Comparison of ENCODE assay signal across 8 cellular contexts in the genomic region with DNA sequence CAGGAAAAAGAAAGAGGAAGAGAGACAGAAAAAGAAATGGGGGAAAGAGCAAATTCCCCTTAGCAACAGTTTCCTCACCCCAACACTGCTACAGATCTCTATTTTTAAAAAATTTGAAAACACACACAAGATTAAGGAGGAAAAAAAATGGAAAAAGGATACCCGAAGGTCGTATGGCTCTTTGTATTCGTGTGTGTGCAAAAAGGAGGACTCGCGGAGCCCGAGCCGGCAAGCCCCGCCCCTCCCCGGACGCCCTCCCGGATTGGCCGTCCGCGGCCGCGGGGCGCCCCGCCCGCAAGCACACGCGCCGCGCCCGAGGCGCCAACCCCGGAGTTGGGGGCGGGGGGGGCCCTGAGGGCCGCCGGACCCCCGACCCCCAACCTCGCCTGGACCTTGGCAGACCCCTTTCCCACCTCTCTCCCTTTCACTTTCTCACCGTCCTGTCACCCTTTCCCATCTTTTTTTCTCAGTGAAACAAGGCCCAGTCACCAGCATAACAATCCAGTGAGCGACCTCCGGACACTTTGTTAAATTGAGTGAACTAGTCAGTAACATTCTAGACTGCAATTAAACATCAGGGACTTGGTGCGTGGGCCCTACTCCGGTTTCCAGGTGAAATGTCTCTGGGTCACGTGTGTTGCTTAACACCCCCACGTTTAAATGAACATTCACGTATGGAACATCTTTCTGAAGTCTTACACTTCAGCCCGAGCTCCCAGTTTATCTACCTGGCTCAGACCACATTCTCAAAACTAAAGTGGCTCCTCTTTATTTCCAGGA. TPM values are rescaled to one million over a fixed set of nuclear protein-coding genes. Genes with fewer than 3 reads are reported as not detected.
A peak's percentile ranks its signal among the peaks of the same experiment; 100 is the strongest.
DNase-seq lines count a peak whose midpoint lies in the region; ATAC-seq and TF ChIP-seq lines count a peak whose summit lies in the region.

A gene with protein sequence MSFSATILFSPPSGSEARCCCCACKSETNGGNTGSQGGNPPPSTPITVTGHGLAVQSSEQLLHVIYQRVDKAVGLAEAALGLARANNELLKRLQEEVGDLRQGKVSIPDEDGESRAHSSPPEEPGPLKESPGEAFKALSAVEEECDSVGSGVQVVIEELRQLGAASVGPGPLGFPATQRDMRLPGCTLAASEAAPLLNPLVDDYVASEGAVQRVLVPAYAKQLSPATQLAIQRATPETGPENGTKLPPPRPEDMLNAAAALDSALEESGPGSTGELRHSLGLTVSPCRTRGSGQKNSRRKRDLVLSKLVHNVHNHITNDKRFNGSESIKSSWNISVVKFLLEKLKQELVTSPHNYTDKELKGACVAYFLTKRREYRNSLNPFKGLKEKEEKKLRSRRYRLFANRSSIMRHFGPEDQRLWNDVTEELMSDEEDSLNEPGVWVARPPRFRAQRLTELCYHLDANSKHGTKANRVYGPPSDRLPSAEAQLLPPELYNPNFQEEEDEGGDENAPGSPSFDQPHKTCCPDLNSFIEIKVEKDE (minus strand): TSS at position 205 of the 780 bp plus-strand sequence. CDS start 11,120 bp downstream, outside the sequence.

- ATAC-seq in foreskin keratinocyte: peak; percentile 24

- peaks cover 48% of the 10 kb centered on the region for H3F3A ChIP-seq in neural progenitor cell (ENCODE audit: low read depth)

- H3K4me3 ChIP-seq in neural progenitor cell: peak within 1 kb of the TSS; percentile 30
- H3K4me3 ChIP-seq in stomach smooth muscle (ENCODE audit: low read length in 2 of 2): peak within 1 kb of the TSS; percentile 77 to 83

- peaks cover 7% of the 10 kb centered on the region for H3K79me2 ChIP-seq in neural progenitor cell (ENCODE audit: low read depth)

- peaks cover 43% of the 10 kb centered on the region for H3K4me1 Mint-ChIP-seq in neural progenitor cell

- H3K4me1 ChIP-seq in foreskin keratinocyte (peaks cover 18% of the 10 kb centered on the region), neural progenitor cell (peaks cover 19% of the 10 kb centered on the region), stomach smooth muscle (ENCODE audit: control insufficient read depth, insufficient read depth, low read length) (peaks cover 8% of the 10 kb centered on the region)

- peaks cover 2% of the 10 kb centered on the region for H3K9me3 Mint-ChIP-seq in neural progenitor cell

- peak within 1 kb of the TSS; percentile 84 for H2AFZ ChIP-seq in neural progenitor cell (replicated peaks)

- peak within 1 kb of the TSS; percentile 96 for H3K27ac Mint-ChIP-seq in neural progenitor cell

- TF ChIP-seq CTCF in foreskin keratinocyte (conservative IDR thresholded peaks at IDR 0.05) (no peak), neural progenitor cell (IDR thresholded peaks at IDR 0.05) (no peak)

- DNase-seq in NK-92 treated with Interleukin-12 subunit alpha and Interleukin-12 subunit beta, amount 100 ng/mL, for 24 hours (lab: John Stamatoyannopoulos, UW): peak; percentile 77
- DNase-seq in NK-92 (lab: John Stamatoyannopoulos, UW; ENCODE audit: unreplicated experiment): no peak
- DNase-seq in LHCN-M2 (ENCODE audit: low read depth): peak; percentile 54
- peak; percentile 45 for DNase-seq in SHP77 treated with DMSO at 0.1 percent for 48 hours (lab: John Stamatoyannopoulos, UW)
- DNase-seq in activated gamma-delta T cell (lab: John Stamatoyannopoulos, UW): peak; percentile 55
- peak in 1 of 2 donors; percentile 37 for DNase-seq in foreskin keratinocyte
- DNase-seq in neural progenitor cell (ENCODE audit: low spot score): peak; percentile 77

- no peak within 1 kb of the TSS for H3K9ac ChIP-seq in neural progenitor cell
- H3K9ac ChIP-seq in stomach smooth muscle (ENCODE audit: low read length in 2 of 2): peak within 1 kb of the TSS; percentile 66 to 79

- H3K36me3 Mint-ChIP-seq in neural progenitor cell: peaks cover 4% of the 10 kb centered on the region

- peak within 1 kb of the TSS; percentile 89 for H3K4me3 Mint-ChIP-seq in neural progenitor cell

- H3K27ac ChIP-seq in foreskin keratinocyte (peak within 1 kb of the TSS; percentile 72), neural progenitor cell (no peak within 1 kb of the TSS), stomach smooth muscle (ENCODE audit: low read length) (peak within 1 kb of the TSS; percentile 80)

- H3K4me2 ChIP-seq in neural progenitor cell: peak within 1 kb of the TSS; percentile 65

- no peaks in the 10 kb centered on the region for H3K9me3 ChIP-seq in neural progenitor cell (ENCODE audit: low read depth)
- H3K9me3 ChIP-seq in stomach smooth muscle (ENCODE audit: control insufficient read depth in 2 of 2, low read length in 2 of 2): no peaks in the 10 kb centered on the region

- H3K27me3 ChIP-seq in foreskin keratinocyte (no peaks in the 10 kb centered on the region), neural progenitor cell (no peaks in the 10 kb centered on the region), stomach smooth muscle (ENCODE audit: control insufficient read depth in 1 of 2, insufficient read depth in 2 of 2, low read length in 2 of 2) (no peaks in the 10 kb centered on the region)

- no peaks in the 10 kb centered on the region for H4K20me1 ChIP-seq in neural progenitor cell (ENCODE audit: low read depth)

- peaks cover 8% of the 10 kb centered on the region for H3K27me3 Mint-ChIP-seq in neural progenitor cell (ENCODE audit: insufficient read depth, low read depth)

- H3K36me3 ChIP-seq in neural progenitor cell (no peaks in the 10 kb centered on the region), stomach smooth muscle (ENCODE audit: control insufficient read depth in 2 of 2, insufficient read depth in 2 of 2, low read length in 2 of 2) (no peaks in the 10 kb centered on the region)

RNA-seq across cellular contexts. Expression of the gene that starts here (rescaled TPM):
- total RNA-seq in LHCN-M2 (2014; rRNA removed) (4.0 and 8.6 TPM in 2 replicates), foreskin keratinocyte (7.9 and 9.2 TPM in 2 replicates), neural progenitor cell (ENCODE audit: low replicate concordance) (8.2 and 11.0 TPM in 2 replicates)
- 5.3 TPM for polyA plus RNA-seq in LHCN-M2 (2012)
- 6.2 and 7.6 TPM in 2 replicates for polyA plus RNA-seq in foreskin keratinocyte
